In genomic region chr6:151240861-151241642, GRCh38 we compare ENCODE assay signal across 8 cellular contexts. TPM values are rescaled to one million over a fixed set of nuclear protein-coding genes. Genes with fewer than 3 reads are reported as not detected.
DNase-seq lines count a peak whose midpoint lies in the region; ATAC-seq and TF ChIP-seq lines count a peak whose summit lies in the region.

No MANE protein-coding gene starts in this region.

- peaks cover 73% of the 10 kb centered on the region for H3K27me3 Mint-ChIP-seq in stimulated activated memory B cell treated with anti-CD40 and anti-IgM and Interleukin-4, amounts not matched to agents 10 μg/mL and 1 μg/mL and 100 μg/mL, for 72 hours

- ATAC-seq in Panc1 (peak; percentile 73), left colon (no peak)
- ATAC-seq in stimulated activated memory B cell treated with anti-CD40 and anti-IgM and Interleukin-4, amounts not matched to agents 10 μg/mL and 1 μg/mL and 100 μg/mL, for 72 hours, result no peak

- no peaks in the 10 kb centered on the region for H3K36me3 Mint-ChIP-seq in stimulated activated memory B cell treated with anti-CD40 and anti-IgM and Interleukin-4, amounts not matched to agents 10 μg/mL and 1 μg/mL and 100 μg/mL, for 72 hours

- no TSS peak for BruUV-seq in Panc1 (replicated peaks; lab: Mats Ljungman, UMichigan)

- H3K27ac ChIP-seq in Panc1 (ENCODE audit: low read length) (peak overlapping the region; percentile 80), cingulate gyrus (ENCODE audit: low read depth, low read length) (peak overlapping the region; percentile 87)

- TF ChIP-seq CTCF in Panc1 (IDR thresholded peaks at IDR 0.05), result no peak

- peak; percentile 3 for DNase-seq in activated T-cell treated with anti-CD3 and anti-CD28 coated beads for 48 hours (ENCODE audit: low read depth)
- no peak for DNase-seq in activated T-cell treated with anti-CD3 and anti-CD28 coated beads, Interleukin-2, amount 50 U/mL, for 1 hour
- no peak for DNase-seq in Panc1 (ENCODE audit: low read depth, low spot score)
- peak; percentile 18 to 28 for DNase-seq in left colon
- DNase-seq in NCI-H2196 treated with DMSO at 0.1 percent for 48 hours (lab: John Stamatoyannopoulos, UW; ENCODE audit: unreplicated experiment), result no peak
- no peak for DNase-seq in SKM-1 treated with dmso at 0.1 percent for 144 hours (lab: John Stamatoyannopoulos, UW; ENCODE audit: unreplicated experiment)

- in situ Hi-C loops in Panc1 (cut with HindIII; ENCODE audit: low pct_unique_long_range_greater_than_20kb, low sequenced_read_pairs), result no loop called here

- H3K27me3 ChIP-seq in Panc1 (ENCODE audit: control insufficient read depth, insufficient read depth, low read length), result no peaks in the 10 kb centered on the region

- CTCF ChIA-PET in Panc1 (lab: Charles Lee), result no interaction called here

- H3K27ac Mint-ChIP-seq in stimulated activated memory B cell treated with anti-CD40 and anti-IgM and Interleukin-4, amounts not matched to agents 10 μg/mL and 1 μg/mL and 100 μg/mL, for 72 hours, result peak overlapping the region; percentile 76

- no peaks in the 10 kb centered on the region for H3K9me3 Mint-ChIP-seq in stimulated activated memory B cell treated with anti-CD40 and anti-IgM and Interleukin-4, amounts not matched to agents 10 μg/mL and 1 μg/mL and 100 μg/mL, for 72 hours

- POLR2A ChIA-PET in Panc1 (lab: Charles Lee), result interaction anchor here (1.0 kb wide), 1 partner anchor 182 kb away, joined by 3 read pairs; no protein-coding TSS in a partner anchor

- no peaks in the 10 kb centered on the region for H3K36me3 ChIP-seq in Panc1 (ENCODE audit: control insufficient read depth, insufficient read depth, low read length)

- intact Hi-C loops in Panc1 (cut with micrococcal nuclease; ENCODE audit: unreplicated experiment) (no loop called here), left colon (cut with DNase I, micrococcal nuclease) (loop anchor here in 1 of 2 donors (10.0 kb wide), 1 partner anchor 226 kb away; no protein-coding TSS in a partner anchor)

- H3K4me1 Mint-ChIP-seq in stimulated activated memory B cell treated with anti-CD40 and anti-IgM and Interleukin-4, amounts not matched to agents 10 μg/mL and 1 μg/mL and 100 μg/mL, for 72 hours, result peaks cover 19% of the 10 kb centered on the region

- H3K4me3 ChIP-seq in Panc1 (ENCODE audit: low read depth in 2 of 2, low read length in 2 of 2), result peak overlapping the region; percentile 56 to 77

- H3K9me3 ChIP-seq in Panc1 (ENCODE audit: control insufficient read depth, insufficient read depth, low read depth, low read length), result no peaks in the 10 kb centered on the region

- peak overlapping the region; percentile 51 for H3K4me3 Mint-ChIP-seq in stimulated activated memory B cell treated with anti-CD40 and anti-IgM and Interleukin-4, amounts not matched to agents 10 μg/mL and 1 μg/mL and 100 μg/mL, for 72 hours

- H3K4me1 ChIP-seq in Panc1 (ENCODE audit: control insufficient read depth, insufficient read depth, low read length), result peaks cover 6% of the 10 kb centered on the region; the same call in 1 of the 2 replicates

RNA-seq across cellular contexts. Expression of gene AKAP12, which starts 1.3 kb away (rescaled TPM):
- total RNA-seq in Panc1 (2021; ENCODE audit: unreplicated experiment) (267 TPM), left colon (10 to 100 TPM in 1 of 2 donors, 1 to 10 TPM in 1; 9.4 to 25.2 TPM)
- 241 TPM for polyA plus RNA-seq in Panc1 (2012; ENCODE audit: insufficient read length)

Comparison
In these comparisons a context has a peak if more than half of its experiments do, and no peak if none do; other contexts are left out.
1. DNase-seq: peak in activated T-cell treated with anti-CD3 and anti-CD28 coated beads for 48 hours (single experiment) and left colon (2 of 2); none in activated T-cell treated with anti-CD3 and anti-CD28 coated beads, Interleukin-2, amount 50 U/mL, for 1 hour (single experiment), Panc1 (single experiment), NCI-H2196 treated with DMSO at 0.1 percent for 48 hours (single experiment) and SKM-1 treated with dmso at 0.1 percent for 144 hours (single experiment).
2. RNA of gene AKAP12, which starts 1.3 kb away (total RNA-seq): 267 TPM in Panc1 (single experiment); 9.4 to 25.2 TPM in left colon; every median in the first group is over 10 times any median in the second.